ENCODE assay signal across 8 cellular contexts in genomic region chr6:87702589-87702945, GRCh38. TPM values are rescaled to one million over a fixed set of nuclear protein-coding genes. Genes with fewer than 3 reads are reported as not detected.
DNase-seq lines count a peak whose midpoint lies in the region; ATAC-seq and TF ChIP-seq lines count a peak whose summit lies in the region.

No MANE protein-coding gene starts in this region.

- TF ChIP-seq CTCF in NB4 (IDR thresholded peaks at IDR 0.05; ENCODE audit: low read depth, low read length) = no peak

- no peaks in the 10 kb centered on the region for H3K9me3 ChIP-seq in iPS-20b (ENCODE audit: insufficient read depth, low read depth, low read length)

- H3K27ac ChIP-seq in iPS-20b (ENCODE audit: low read length) = peak overlapping the region; percentile 64

- H3K4me3 ChIP-seq in NB4 (ENCODE audit: low read depth, low read length) = peak overlapping the region; percentile 70
- peak overlapping the region; percentile 74 for H3K4me3 ChIP-seq in iPS-20b (ENCODE audit: low read length)

- H3K36me3 Mint-ChIP-seq in activated T-helper 17 cell treated with anti-CD3 and anti-CD28 coated beads, Interleukin-2, amount 50 U/mL, for 72 hours (ENCODE audit: low read depth) = peaks cover 38% of the 10 kb centered on the region

- H3K27me3 ChIP-seq in iPS-20b (ENCODE audit: insufficient read depth, low read length) = no peaks in the 10 kb centered on the region

- H3K27me3 Mint-ChIP-seq in activated T-helper 17 cell treated with anti-CD3 and anti-CD28 coated beads, Interleukin-2, amount 50 U/mL, for 72 hours = no peaks in the 10 kb centered on the region
- H3K27me3 Mint-ChIP-seq in stimulated activated naive CD8-positive, alpha-beta T cell treated with anti-CD3 and anti-CD28 coated beads, Interleukin-15, amount 100 ng/mL, for 72 hours = no peaks in the 10 kb centered on the region

- H3K9ac ChIP-seq in iPS-20b (ENCODE audit: low read depth, low read length) = peak overlapping the region; percentile 75; the same call in 1 of the 2 replicates

- TF ChIP-seq POLR2A in NB4 (IDR thresholded peaks at IDR 0.05; ENCODE audit: extremely low read depth, insufficient read length) = no peak

- H3K4me1 Mint-ChIP-seq in activated T-helper 17 cell treated with anti-CD3 and anti-CD28 coated beads, Interleukin-2, amount 50 U/mL, for 72 hours = peaks cover 25% of the 10 kb centered on the region
- H3K4me1 Mint-ChIP-seq in stimulated activated naive CD8-positive, alpha-beta T cell treated with anti-CD3 and anti-CD28 coated beads, Interleukin-15, amount 100 ng/mL, for 72 hours = peaks cover 44% of the 10 kb centered on the region

- DNase-seq in DMS53 treated with DMSO at 0.1 percent for 48 hours (lab: John Stamatoyannopoulos, UW; ENCODE audit: unreplicated experiment) (peak; percentile 76), NB4 (ENCODE audit: low read depth) (peak; percentile 76), COR-L47 (lab: John Stamatoyannopoulos, UW) (no peak), COLO668 (lab: John Stamatoyannopoulos, UW; ENCODE audit: unreplicated experiment) (no peak)
- DNase-seq in stimulated activated naive CD8-positive, alpha-beta T cell treated with anti-CD3 and anti-CD28 coated beads, Interleukin-15, amount 100 ng/mL, for 72 hours = no peak

- no peaks in the 10 kb centered on the region; the same call in 1 of the 2 replicates for H3K36me3 ChIP-seq in iPS-20b (ENCODE audit: insufficient read depth, low read depth, low read length)

- peak overlapping the region; percentile 97 for H3K4me3 Mint-ChIP-seq in activated T-helper 17 cell treated with anti-CD3 and anti-CD28 coated beads, Interleukin-2, amount 50 U/mL, for 72 hours
- peak overlapping the region; percentile 93 to 96 for H3K4me3 Mint-ChIP-seq in stimulated activated naive CD8-positive, alpha-beta T cell treated with anti-CD3 and anti-CD28 coated beads, Interleukin-15, amount 100 ng/mL, for 72 hours

- peak overlapping the region; percentile 96 for H3K27ac Mint-ChIP-seq in activated T-helper 17 cell treated with anti-CD3 and anti-CD28 coated beads, Interleukin-2, amount 50 U/mL, for 72 hours
- peak overlapping the region; percentile 97 to 98 for H3K27ac Mint-ChIP-seq in stimulated activated naive CD8-positive, alpha-beta T cell treated with anti-CD3 and anti-CD28 coated beads, Interleukin-15, amount 100 ng/mL, for 72 hours

- ATAC-seq in GM21717 (IDR thresholded peaks at IDR 0.05; ENCODE audit: unreplicated experiment) = peak; percentile 14
- no peak for ATAC-seq in activated T-helper 17 cell treated with anti-CD3 and anti-CD28 coated beads, Interleukin-2, amount 50 U/mL, for 72 hours (replicated peaks)
- ATAC-seq in stimulated activated naive CD8-positive, alpha-beta T cell treated with anti-CD3 and anti-CD28 coated beads, Interleukin-15, amount 100 ng/mL, for 72 hours = no peak

- peaks cover 8% of the 10 kb centered on the region for H3K4me1 ChIP-seq in iPS-20b (ENCODE audit: insufficient read depth, low read length)

- H3K9me3 Mint-ChIP-seq in activated T-helper 17 cell treated with anti-CD3 and anti-CD28 coated beads, Interleukin-2, amount 50 U/mL, for 72 hours = no peaks in the 10 kb centered on the region
- no peaks in the 10 kb centered on the region for H3K9me3 Mint-ChIP-seq in stimulated activated naive CD8-positive, alpha-beta T cell treated with anti-CD3 and anti-CD28 coated beads, Interleukin-15, amount 100 ng/mL, for 72 hours

RNA-seq across cellular contexts. Expression of gene AKIRIN2, which starts 0.5 kb away (rescaled TPM):
- total RNA-seq in activated T-helper 17 cell treated with anti-CD3 and anti-CD28 coated beads, Interleukin-2, amount 50 U/mL, for 72 hours = 10 to 100 TPM; 80.5 to 82.2 TPM

Comparison
In these comparisons a context has a peak if more than half of its experiments do, and no peak if none do; other contexts are left out.
1. DNase-seq: peak in DMS53 treated with DMSO at 0.1 percent for 48 hours (single experiment) and NB4 (single experiment); none in stimulated activated naive CD8-positive, alpha-beta T cell treated with anti-CD3 and anti-CD28 coated beads, Interleukin-15, amount 100 ng/mL, for 72 hours (0 of 2), COR-L47 (single experiment) and COLO668 (single experiment).